ENCODE assay signal across 8 cellular contexts in the genomic region with DNA sequence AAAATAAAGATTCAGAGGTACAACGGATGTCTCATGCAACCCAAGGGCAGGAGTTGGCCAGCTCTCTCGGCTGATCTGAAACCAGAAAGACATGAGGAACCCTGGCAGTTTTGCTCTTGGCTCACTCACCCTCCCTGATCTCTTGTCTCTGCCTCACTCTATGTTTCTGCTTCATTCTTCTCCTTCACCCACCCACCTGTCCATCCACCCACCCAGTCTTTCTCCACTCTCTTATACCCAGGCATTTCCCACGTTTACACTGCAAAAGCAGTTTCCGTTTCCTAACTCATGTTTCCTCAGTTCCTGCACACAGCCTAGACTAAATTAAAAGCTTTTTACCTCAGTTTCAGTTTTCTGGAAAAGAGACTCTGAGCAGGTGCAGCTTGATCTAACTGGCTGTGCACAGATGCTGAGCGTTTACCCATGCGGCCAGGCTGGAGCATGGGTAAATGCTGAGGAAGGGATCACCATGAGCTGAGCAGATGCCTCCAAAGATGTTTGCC.
DNase-seq lines count a peak whose midpoint lies in the region; ATAC-seq, FAIRE-seq and TF ChIP-seq lines count a peak whose summit lies in the region.

No MANE protein-coding gene starts in this region.

- H3F3A ChIP-seq in PC-3 (ENCODE audit: low read length, unreplicated experiment): no peaks in the 10 kb centered on the region

- WGBS in pancreas, 2 donors: 70 to 78% methylated on average over 6 of the region's 6 CpGs

- H3K4me2 ChIP-seq in PC-3 (ENCODE audit: low read length): peak overlapping the region; percentile 29

- H3K36me3 ChIP-seq in PC-3 (ENCODE audit: low read depth, low read length) (no peaks in the 10 kb centered on the region), kidney (ENCODE audit: control insufficient read depth in 1 of 2, insufficient read depth in 2 of 2, low read length in 2 of 2) (no peaks in the 10 kb centered on the region), pancreas (no peaks in the 10 kb centered on the region)

- no peak overlapping the region for H2AFZ ChIP-seq in PC-3 (ENCODE audit: low read length)

- intact Hi-C loops in PC-3 (cut with micrococcal nuclease): loop anchor here (5.0 to 10.0 kb wide), 2 partner anchors 33 to 546 kb away; no protein-coding TSS in a partner anchor
- intact Hi-C loops in kidney (cut with DNase I): no loop called here
- intact Hi-C loops in pancreas (cut with DNase I): loop anchor here in 1 of 3 donors (10.0 kb wide), 1 partner anchor 246 kb away; no protein-coding TSS in a partner anchor

- CTCF ChIA-PET in PC-3 (lab: Charles Lee): no interaction called here
- CTCF ChIA-PET in GM10248 (lab: Yijun Ruan, JAX): interaction anchor here (0.6 to 4.1 kb wide), 7 partner anchors 9 to 359 kb away, joined by 3 to 42 read pairs (median 3); no protein-coding TSS in a partner anchor

- TF ChIP-seq CTCF in PC-3 (conservative IDR thresholded peaks at IDR 0.05; ENCODE audit: low read depth, low read length): no peak
- no peak for TF ChIP-seq CTCF in kidney (IDR thresholded peaks at IDR 0.05; ENCODE audit: borderline replicate concordance, extremely low read depth, insufficient read depth)
- TF ChIP-seq CTCF in pancreas (IDR thresholded peaks at IDR 0.05): no peak
- TF ChIP-seq CTCF in GM10248 (IDR thresholded peaks at IDR 0.05; ENCODE audit: control extremely low read depth, extremely low read depth, low read depth, missing control alignments): no peak

- BruUV-seq in PC-3 (replicated peaks; lab: Mats Ljungman, UMichigan): no TSS peak

- H3K4me1 ChIP-seq in PC-3 (ENCODE audit: insufficient read depth, low read length) (peaks cover 68% of the 10 kb centered on the region), kidney (ENCODE audit: control insufficient read depth in 1 of 2, insufficient read depth in 1 of 2, low read depth in 1 of 2, low read length in 2 of 2) (peaks cover 27 to 31% of the 10 kb centered on the region in 2 donors), pancreas (peaks cover 15 to 75% (median 24%) of the 10 kb centered on the region in 3 donors)

- no peak overlapping the region for H3K4me3 ChIP-seq in PC-3 (ENCODE audit: low read length)
- H3K4me3 ChIP-seq in kidney (ENCODE audit: low read length in 2 of 2): no peak overlapping the region
- H3K4me3 ChIP-seq in pancreas: no peak overlapping the region

- H3K9me3 ChIP-seq in PC-3 (ENCODE audit: low read length) (no peaks in the 10 kb centered on the region), kidney (ENCODE audit: control insufficient read depth in 1 of 2, low read length in 2 of 2) (no peaks in the 10 kb centered on the region), pancreas (no peaks in the 10 kb centered on the region)

- DNase-seq in PC-3 (no peak), kidney (no peak), pancreas (no peak), GM10248 (ENCODE audit: extremely low spot score) (no peak)
- DNase-seq in NK-92 treated with Interleukin-12 subunit alpha and Interleukin-12 subunit beta, amount 100 ng/mL, for 24 hours (lab: John Stamatoyannopoulos, UW): no peak

- H3K27ac ChIP-seq in PC-3 (ENCODE audit: low read length) (peak overlapping the region; percentile 82), kidney (ENCODE audit: low read depth in 2 of 2, low read length in 2 of 2) (peak overlapping the region; percentile 82 to 94), pancreas (peak overlapping the region in 2 of 4 donors; percentile 76 to 84)

- no peaks in the 10 kb centered on the region for H4K20me1 ChIP-seq in PC-3 (ENCODE audit: low read length)

- FAIRE-seq in kidney (lab: Jason Lieb, UNC) (no peak), pancreas (lab: Jason Lieb, UNC) (no peak)

- H3K27me3 ChIP-seq in PC-3 (ENCODE audit: low read length) (no peaks in the 10 kb centered on the region), pancreas (no peaks in the 10 kb centered on the region)

- ATAC-seq in GM18505 (IDR thresholded peaks at IDR 0.05; ENCODE audit: unreplicated experiment) (peak; percentile 39), GM21786 (IDR thresholded peaks at IDR 0.05; ENCODE audit: unreplicated experiment) (peak; percentile 48), PC-3 (no peak), HG02970 (IDR thresholded peaks at IDR 0.05; ENCODE audit: low FRiP score, unreplicated experiment) (no peak), pancreas (no peak)

- H3K79me2 ChIP-seq in PC-3 (ENCODE audit: low read length): 0 out of 2 replicates have a peak, but pooled peaks cover 2% of the 10 kb centered on the region

- no peak for TF ChIP-seq POLR2A in GM18505 (IDR thresholded peaks at IDR 0.05; ENCODE audit: borderline replicate concordance, extremely low read depth, insufficient read depth, insufficient read length)

- POLR2A ChIA-PET in PC-3 (lab: Charles Lee; ENCODE audit: unreplicated experiment) (no interaction called here), GM10248 (lab: Yijun Ruan, JAX) (no interaction called here)

- H3K9me2 ChIP-seq in PC-3 (replicated peaks; ENCODE audit: low read length): no peaks in the 10 kb centered on the region

- H3K9ac ChIP-seq in PC-3 (ENCODE audit: low read length): peak overlapping the region; percentile 42
- peak overlapping the region in 1 of 2 donors; percentile 4 for H3K9ac ChIP-seq in kidney (ENCODE audit: low read length in 2 of 2)

Comparison
In these comparisons a context has a peak if more than half of its experiments do, and no peak if none do; other contexts are left out.
1. ATAC-seq: peak in GM18505 (single experiment) and GM21786 (single experiment); none in PC-3 (single experiment), HG02970 (single experiment) and pancreas (0 of 4).